In the genomic region with DNA sequence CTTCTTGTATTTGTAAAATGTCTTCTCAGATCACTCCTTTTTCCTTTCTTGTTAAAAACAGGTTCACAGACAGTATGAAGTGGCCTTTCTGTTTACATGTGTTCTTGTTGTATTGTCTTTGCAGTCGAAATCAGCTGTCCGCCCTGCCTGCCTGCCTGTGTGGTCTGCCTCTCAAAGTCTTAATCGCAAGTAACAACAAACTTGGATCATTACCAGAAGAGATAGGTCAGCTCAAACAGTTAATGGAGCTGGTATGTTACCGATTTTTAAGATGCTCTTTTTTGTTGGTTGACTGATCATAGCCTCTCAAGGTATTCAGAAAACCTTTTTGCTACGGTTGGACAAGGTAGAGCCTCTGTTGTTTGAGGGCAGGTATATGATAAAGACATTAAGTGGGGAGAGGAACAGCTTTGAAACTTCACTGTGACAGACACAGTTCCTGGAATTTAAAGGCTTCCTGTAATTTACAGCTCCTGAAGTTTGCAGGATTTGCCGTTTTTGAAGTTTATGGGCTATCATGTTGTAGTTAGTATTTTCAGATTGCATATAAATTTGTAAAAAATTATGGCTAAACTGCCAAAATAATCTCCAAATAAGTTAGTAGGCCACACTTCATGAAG, we compare ENCODE assay signal across 1 cellular context.
TF ChIP-seq lines count a peak whose summit lies in the region.

No MANE protein-coding gene starts in this region.

TF ChIP-seq in IMR-90, 13 proteins besides CTCF, POLR2A, EP300 and RAD21 (continued from another document):
- TF ChIP-seq MAZ (IDR thresholded peaks at IDR 0.05; ENCODE audit: borderline replicate concordance, low read depth, low read length): no peak
- no peak for TF ChIP-seq SMC3 (IDR thresholded peaks at IDR 0.05; ENCODE audit: low read depth, low read length)
- TF ChIP-seq, protein P1, sequence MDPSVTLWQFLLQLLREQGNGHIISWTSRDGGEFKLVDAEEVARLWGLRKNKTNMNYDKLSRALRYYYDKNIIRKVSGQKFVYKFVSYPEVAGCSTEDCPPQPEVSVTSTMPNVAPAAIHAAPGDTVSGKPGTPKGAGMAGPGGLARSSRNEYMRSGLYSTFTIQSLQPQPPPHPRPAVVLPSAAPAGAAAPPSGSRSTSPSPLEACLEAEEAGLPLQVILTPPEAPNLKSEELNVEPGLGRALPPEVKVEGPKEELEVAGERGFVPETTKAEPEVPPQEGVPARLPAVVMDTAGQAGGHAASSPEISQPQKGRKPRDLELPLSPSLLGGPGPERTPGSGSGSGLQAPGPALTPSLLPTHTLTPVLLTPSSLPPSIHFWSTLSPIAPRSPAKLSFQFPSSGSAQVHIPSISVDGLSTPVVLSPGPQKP (IDR thresholded peaks at IDR 0.05; ENCODE audit: borderline replicate concordance, low read depth, low read length): no peak
- TF ChIP-seq BHLHE40 (IDR thresholded peaks at IDR 0.05; ENCODE audit: low read depth, low read length): no peak
- TF ChIP-seq RFX5 (IDR thresholded peaks at IDR 0.05; ENCODE audit: low read depth, low read length): no peak
- TF ChIP-seq MAFK (IDR thresholded peaks at IDR 0.05; ENCODE audit: low read depth, low read length): no peak
